12 cellular contexts compared by ENCODE assay signal in genomic region chr15:68674975-68675374, GRCh38.
DNase-seq lines count a peak whose midpoint lies in the region; ATAC-seq and TF ChIP-seq lines count a peak whose summit lies in the region.
"Had no signal": no experiment of that assay in that cellular context is flagged by ENCODE, and none has a peak within 500 bp of the region (broad histone marks: within the 10 kb centered on the region; RNA-seq: fewer than 3 reads in every experiment).

No MANE protein-coding gene starts in this region.

- dilution Hi-C loops in IMR-90 (cut with HindIII; ENCODE audit: low sequenced_read_pairs, unreplicated experiment) = no loop called here

- H3K4me2 ChIP-seq in IMR-90 (ENCODE audit: low read depth, low read length) = no peak overlapping the region

- no peak overlapping the region for H3K14ac ChIP-seq in IMR-90 (replicated peaks; ENCODE audit: low read depth, low read length)

- CTCF ChIA-PET in IMR-90 (lab: Yijun Ruan, JAX) = interaction anchor here (1.5 to 1.9 kb wide), 3 partner anchors 88 to 125 kb away, joined by 7 to 10 read pairs (median 8); no protein-coding TSS in a partner anchor

- peak; percentile 26 for DNase-seq in IMR-90
- DNase-seq in SIG-M5 treated with dmso at 0.1 percent for 504 hours (lab: John Stamatoyannopoulos, UW; ENCODE audit: unreplicated experiment) = peak; percentile 88
- DNase-seq in epithelial cell of esophagus (ENCODE audit: low read depth) = peak; percentile 89
- peak; percentile 13 for DNase-seq in sciatic nerve (ENCODE audit: low spot score)
- DNase-seq in stimulated activated CD4-positive, alpha-beta T cell treated with anti-CD3 and anti-CD28 coated beads, Interleukin-2, amount 100 ng/mL, for 48 hours = no peak
- DNase-seq in transverse colon = no peak
- DNase-seq: activated CD4-positive, alpha-beta memory T cell treated with anti-CD3 and anti-CD28 coated beads for 36 hours; activated naive CD4-positive, alpha-beta T cell treated with anti-CD3 and anti-CD28 coated beads, Interleukin-2, amount 10 ng/mL, durations not matched to agents 7 days and 5 days; stimulated activated CD4-positive, alpha-beta T cell treated with anti-CD3 and anti-CD28 coated beads, Interleukin-4, amount 100 ng/mL, for 1 hour had no signal

- H3K36me3 ChIP-seq in IMR-90 (ENCODE audit: control insufficient read depth, insufficient read depth, low read length) (no peaks in the 10 kb centered on the region), transverse colon (no peaks in the 10 kb centered on the region)

- H2BK5ac ChIP-seq in IMR-90 (ENCODE audit: low read depth, low read length, poor library complexity, severe bottlenecking) = no peak overlapping the region

- no peaks in the 10 kb centered on the region for H3K9me1 ChIP-seq in IMR-90 (ENCODE audit: insufficient read depth, low read length)

- no peak overlapping the region for H4K8ac ChIP-seq in IMR-90 (ENCODE audit: low read depth in 2 of 2, low read length in 2 of 2)

- no peak overlapping the region for H2AK9ac ChIP-seq in IMR-90 (replicated peaks; ENCODE audit: low read depth, low read length, poor library complexity)

- TF ChIP-seq POLR2A in IMR-90 (IDR thresholded peaks at IDR 0.05; ENCODE audit: low read depth, low read length) (no peak), transverse colon (IDR thresholded peaks at IDR 0.05) (no peak)

- H3K23ac ChIP-seq in IMR-90 (ENCODE audit: low read depth, low read length) = 0 out of 2 replicates have a peak overlapping the region, but pooled peaks have one; percentile 31

- no peak overlapping the region for H4K5ac ChIP-seq in IMR-90 (ENCODE audit: low read depth, low read length)

- intact Hi-C loops in IMR-90 (cut with micrococcal nuclease) = loop anchor here (1.0 to 5.0 kb wide), 5 partner anchors 97 to 422 kb away; partner anchors contain the start of gene CORO2B
- intact Hi-C loops in sciatic nerve (cut with DNase I) = loop anchor here (5.0 kb wide), 1 partner anchor 118 kb away; no protein-coding TSS in a partner anchor
- intact Hi-C loops in transverse colon (cut with DNase I; ENCODE audit: low total_unique reads) = loop anchor here (1.0 kb wide), 1 partner anchor 97 kb away; the partner anchor contains the start of gene CORO2B

- H3K79me1 ChIP-seq in IMR-90 (ENCODE audit: low read depth in 1 of 2, low read length in 2 of 2) = no peaks in the 10 kb centered on the region; a peak in 1 of 4 replicates

- no peaks in the 10 kb centered on the region for H3K27me3 ChIP-seq in IMR-90 (ENCODE audit: control insufficient read depth, insufficient read depth, low read length)
- H3K27me3 ChIP-seq in transverse colon = peaks cover 10% of the 10 kb centered on the region

- TF ChIP-seq CTCF in IMR-90 (conservative IDR thresholded peaks at IDR 0.05; ENCODE audit: low read depth, low read length) = no peak
- TF ChIP-seq CTCF in epithelial cell of esophagus (IDR thresholded peaks at IDR 0.05; ENCODE audit: insufficient read depth, low read depth, low read length, missing control alignments) = no peak
- no peak for TF ChIP-seq CTCF in transverse colon (IDR thresholded peaks at IDR 0.05)

- H3K56ac ChIP-seq in IMR-90 (ENCODE audit: extremely low read depth, insufficient read depth, low read length) = no peak overlapping the region

- no peak for TF ChIP-seq RAD21 in IMR-90 (IDR thresholded peaks at IDR 0.05; ENCODE audit: low read length)

- TF ChIP-seq EP300 in transverse colon (IDR thresholded peaks at IDR 0.05; ENCODE audit: low read depth) = no peak

- H4K20me1 ChIP-seq in IMR-90 (ENCODE audit: insufficient read depth, low read length) = no peaks in the 10 kb centered on the region

- no peak for ATAC-seq in IMR-90 (ENCODE audit: low read depth)
- no peak for ATAC-seq in sciatic nerve
- ATAC-seq in GM19328 (IDR thresholded peaks at IDR 0.05; ENCODE audit: unreplicated experiment) = no peak
- no peak for ATAC-seq in HG03097 (IDR thresholded peaks at IDR 0.05; ENCODE audit: low FRiP score, unreplicated experiment)

- no peak overlapping the region for H3K4ac ChIP-seq in IMR-90 (ENCODE audit: low read depth, low read length)

- BruUV-seq in IMR-90 (replicated peaks; lab: Mats Ljungman, UMichigan) = no TSS peak

- 82% methylated on average over 3 of the region's 5 CpGs; no CpG with 5 or more reads in 1 of the 2 experiments for WGBS in IMR-90 (ENCODE audit: extremely low coverage in 2 of 2, insufficient read length in 1 of 2), 2 experiments
- 38 to 69% methylated on average over 4 to 5 of the region's 5 CpGs for WGBS in transverse colon (ENCODE audit: low coverage in 1 of 2), 2 donors

- H3K4me3 ChIP-seq in IMR-90 (ENCODE audit: insufficient read depth, low read depth, low read length) (no peak overlapping the region), epithelial cell of esophagus (ENCODE audit: low read length) (no peak overlapping the region), transverse colon (no peak overlapping the region)
- H3K4me3 ChIP-seq: SK-N-MC had no signal

- no peak overlapping the region for H2BK20ac ChIP-seq in IMR-90 (ENCODE audit: low read depth, low read length)

- H4K91ac ChIP-seq in IMR-90 (ENCODE audit: insufficient read depth, low read depth, low read length) = no peak overlapping the region

- no peak overlapping the region for H2BK120ac ChIP-seq in IMR-90 (ENCODE audit: low read depth, low read length)

- H3K18ac ChIP-seq in IMR-90 (ENCODE audit: low read depth, low read length) = no peak overlapping the region

- no peaks in the 10 kb centered on the region for H3K4me1 ChIP-seq in IMR-90 (ENCODE audit: control insufficient read depth, insufficient read depth, low read length)
- no peaks in the 10 kb centered on the region for H3K4me1 ChIP-seq in transverse colon

- POLR2A ChIA-PET in IMR-90 (lab: Charles Lee; ENCODE audit: unreplicated experiment) = no interaction called here

- no peak overlapping the region for H2BK15ac ChIP-seq in IMR-90 (ENCODE audit: low read depth, low read length)

- in situ Hi-C loops in IMR-90 (cut with MboI; ENCODE audit: low sequenced_read_pairs) = loop anchor here (5.0 kb wide), 2 partner anchors 103 to 368 kb away; no protein-coding TSS in a partner anchor
- in situ Hi-C loops in transverse colon (cut with MboI; ENCODE audit: low pct_ligation_motif_present in 1 of 4, low pct_unique_long_range_greater_than_20kb in 1 of 4, low sequenced_read_pairs in 3 of 4) = loop anchor here (5.0 to 25.0 kb wide), 3 partner anchors 120 to 363 kb away; no protein-coding TSS in a partner anchor

- no peak overlapping the region for H2AFZ ChIP-seq in IMR-90 (replicated peaks; ENCODE audit: low read length, poor library complexity)

- H3K9ac ChIP-seq in IMR-90 (ENCODE audit: low read depth, low read length) = no peak overlapping the region

- H3K9me3 ChIP-seq in IMR-90 (ENCODE audit: control insufficient read depth, insufficient read depth, low read length) (no peaks in the 10 kb centered on the region), transverse colon (no peaks in the 10 kb centered on the region)

- no peak overlapping the region; the same call in 1 of the 2 replicates for H2AK5ac ChIP-seq in IMR-90 (ENCODE audit: low read depth, low read length)

- H3K27ac ChIP-seq in IMR-90 (ENCODE audit: insufficient read depth, low read length) (no peak overlapping the region), transverse colon (no peak overlapping the region)
- H3K27ac ChIP-seq: SK-N-MC had no signal

TF ChIP-seq in IMR-90, 13 proteins besides CTCF, POLR2A, EP300 and RAD21:
- TF ChIP-seq RCOR1 (IDR thresholded peaks at IDR 0.05; ENCODE audit: insufficient replicate concordance, low read length) (no peak), RFX5 (IDR thresholded peaks at IDR 0.05; ENCODE audit: low read depth, low read length) (no peak), MAZ (IDR thresholded peaks at IDR 0.05; ENCODE audit: borderline replicate concordance, low read depth, low read length) (no peak), MAFK (IDR thresholded peaks at IDR 0.05; ENCODE audit: low read depth, low read length) (no peak), SMC3 (IDR thresholded peaks at IDR 0.05; ENCODE audit: low read depth, low read length) (no peak), NFE2L2 (IDR thresholded peaks at IDR 0.05; ENCODE audit: low read depth, low read length) (no peak), BHLHE40 (IDR thresholded peaks at IDR 0.05; ENCODE audit: low read depth, low read length) (no peak), FOS (IDR thresholded peaks at IDR 0.05; ENCODE audit: low read depth, low read length) (no peak), CHD1 (IDR thresholded peaks at IDR 0.05; ENCODE audit: low read depth, low read length) (no peak), CEBPB (IDR thresholded peaks at IDR 0.05; ENCODE audit: low read depth, low read length) (no peak)
- TF ChIP-seq, protein P1, sequence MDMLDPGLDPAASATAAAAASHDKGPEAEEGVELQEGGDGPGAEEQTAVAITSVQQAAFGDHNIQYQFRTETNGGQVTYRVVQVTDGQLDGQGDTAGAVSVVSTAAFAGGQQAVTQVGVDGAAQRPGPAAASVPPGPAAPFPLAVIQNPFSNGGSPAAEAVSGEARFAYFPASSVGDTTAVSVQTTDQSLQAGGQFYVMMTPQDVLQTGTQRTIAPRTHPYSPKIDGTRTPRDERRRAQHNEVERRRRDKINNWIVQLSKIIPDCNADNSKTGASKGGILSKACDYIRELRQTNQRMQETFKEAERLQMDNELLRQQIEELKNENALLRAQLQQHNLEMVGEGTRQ (IDR thresholded peaks at IDR 0.05; ENCODE audit: low read depth, low read length) = no peak
- TF ChIP-seq, protein P2, sequence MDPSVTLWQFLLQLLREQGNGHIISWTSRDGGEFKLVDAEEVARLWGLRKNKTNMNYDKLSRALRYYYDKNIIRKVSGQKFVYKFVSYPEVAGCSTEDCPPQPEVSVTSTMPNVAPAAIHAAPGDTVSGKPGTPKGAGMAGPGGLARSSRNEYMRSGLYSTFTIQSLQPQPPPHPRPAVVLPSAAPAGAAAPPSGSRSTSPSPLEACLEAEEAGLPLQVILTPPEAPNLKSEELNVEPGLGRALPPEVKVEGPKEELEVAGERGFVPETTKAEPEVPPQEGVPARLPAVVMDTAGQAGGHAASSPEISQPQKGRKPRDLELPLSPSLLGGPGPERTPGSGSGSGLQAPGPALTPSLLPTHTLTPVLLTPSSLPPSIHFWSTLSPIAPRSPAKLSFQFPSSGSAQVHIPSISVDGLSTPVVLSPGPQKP (IDR thresholded peaks at IDR 0.05; ENCODE audit: borderline replicate concordance, low read depth, low read length) = no peak

Comparison
In these comparisons a context has a peak if more than half of its experiments do, and no peak if none do; other contexts are left out.
1. DNase-seq: peak in IMR-90 (single experiment), SIG-M5 treated with dmso at 0.1 percent for 504 hours (single experiment), epithelial cell of esophagus (single experiment) and sciatic nerve (single experiment); none in stimulated activated CD4-positive, alpha-beta T cell treated with anti-CD3 and anti-CD28 coated beads, Interleukin-2, amount 100 ng/mL, for 48 hours (0 of 2) and transverse colon (single experiment).